In genomic region chr22:26380072-26380471, GRCh38 we compare ENCODE assay signal across 35 cellular contexts.
"Had no signal": no experiment of that assay in that cellular context is flagged by ENCODE, and none has a peak within 500 bp of the region (broad histone marks: within the 10 kb centered on the region; RNA-seq: fewer than 3 reads in every experiment).

No MANE protein-coding gene starts in this region.

- DNase-seq: Karpas-422, Kasumi-1, MG63, MM.1S, MV-4-11, NCI-H1048, NCI-H1092, NCI-H1092 treated with DMSO at 0.1 percent for 48 hours, NCI-H1105, NCI-H1105 treated with DMSO at 0.1 percent for 48 hours, NCI-H1417, NCI-H1417 treated with DMSO at 0.1 percent for 48 hours, NCI-H1436, NCI-H1436 treated with DMSO at 0.1 percent for 48 hours, NCI-H146, NCI-H1694, NCI-H1694 treated with DMSO at 0.1 percent for 48 hours, NCI-H187, NCI-H187 treated with DMSO at 0.1 percent for 48 hours, NCI-H1930, NCI-H2029, NCI-H2029 treated with DMSO at 0.1 percent for 48 hours, NCI-H2081, NCI-H2081 treated with DMSO at 0.1 percent for 48 hours, NCI-H2107, NCI-H2171, NCI-H2171 treated with DMSO at 0.1 percent for 48 hours, NCI-H2227 treated with DMSO at 0.1 percent for 48 hours, NCI-H226, NCI-H345, NCI-H446, NCI-H446 treated with DMSO at 0.1 percent for 48 hours, NCI-H510A, NCI-H510A treated with DMSO at 0.1 percent for 48 hours, NCI-H524 had no signal

- H3K4me3 ChIP-seq: MG63 had no signal

- H3K36me3 ChIP-seq: MG63 had no signal
